8 cellular contexts compared by ENCODE assay signal in genomic region chr1:231918239-231919015, GRCh38.
A peak's percentile ranks its signal among the peaks of the same experiment; 100 is the strongest.
DNase-seq lines count a peak whose midpoint lies in the region; ATAC-seq, FAIRE-seq and TF ChIP-seq lines count a peak whose summit lies in the region.

No MANE protein-coding gene starts in this region.

- no peaks in the 10 kb centered on the region for H4K20me1 ChIP-seq in KMS-11 (ENCODE audit: insufficient read depth)

- intact Hi-C loops in pancreas (cut with DNase I), result no loop called here

- no peak for FAIRE-seq in pancreas (lab: Jason Lieb, UNC)

- peaks cover 77% of the 10 kb centered on the region for H3K4me1 Mint-ChIP-seq in activated naive CD8-positive, alpha-beta T cell treated with anti-CD3 and anti-CD28 coated beads, Interleukin-2, amount 50 U/mL, for 24 hours
- H3K4me1 Mint-ChIP-seq in neural crest cell, result peaks cover 42% of the 10 kb centered on the region

- peak overlapping the region; percentile 34; the same call in 1 of the 2 replicates for H3K4me2 ChIP-seq in KMS-11

- no peaks in the 10 kb centered on the region for H3K9me3 Mint-ChIP-seq in activated naive CD8-positive, alpha-beta T cell treated with anti-CD3 and anti-CD28 coated beads, Interleukin-2, amount 50 U/mL, for 24 hours
- no peaks in the 10 kb centered on the region for H3K9me3 Mint-ChIP-seq in neural crest cell

- H3K4me3 ChIP-seq in GM12865 (ENCODE audit: low read depth, low read length) (no peak overlapping the region), KMS-11 (IDR thresholded peaks at IDR 0.05; ENCODE audit: insufficient read depth, low read depth, low read length) (no peak overlapping the region), pancreas (no peak overlapping the region)

- no peak for ATAC-seq in activated naive CD8-positive, alpha-beta T cell treated with anti-CD3 and anti-CD28 coated beads, Interleukin-2, amount 50 U/mL, for 24 hours
- ATAC-seq in pancreas, result no peak
- ATAC-seq in GM19324 (IDR thresholded peaks at IDR 0.05; ENCODE audit: low FRiP score, unreplicated experiment), result no peak

- peak; percentile 41 for DNase-seq in GM12865 (ENCODE audit: low read depth)
- DNase-seq in activated naive CD8-positive, alpha-beta T cell treated with anti-CD3 and anti-CD28 coated beads, Interleukin-2, amount 50 U/mL, for 24 hours, result peak; percentile 22
- no peak for DNase-seq in neural crest cell (ENCODE audit: low read depth, low spot score)
- no peak for DNase-seq in NCI-H1436 (lab: John Stamatoyannopoulos, UW)
- DNase-seq in pancreas, result no peak
- no peak for DNase-seq in NCI-H146 treated with DMSO at 0.1 percent for 48 hours (lab: John Stamatoyannopoulos, UW; ENCODE audit: unreplicated experiment)

- H3K9me3 ChIP-seq in pancreas, result no peaks in the 10 kb centered on the region

- 60 to 73% methylated on average over 6 of the region's 6 CpGs for WGBS in pancreas, 2 donors

- H3K36me3 ChIP-seq in KMS-11 (ENCODE audit: insufficient read depth), result no peaks in the 10 kb centered on the region
- no peaks in the 10 kb centered on the region for H3K36me3 ChIP-seq in pancreas

- no peaks in the 10 kb centered on the region for H3K79me2 ChIP-seq in KMS-11 (ENCODE audit: insufficient read depth, low read depth)

- H3K27me3 Mint-ChIP-seq in activated naive CD8-positive, alpha-beta T cell treated with anti-CD3 and anti-CD28 coated beads, Interleukin-2, amount 50 U/mL, for 24 hours, result no peaks in the 10 kb centered on the region
- H3K27me3 Mint-ChIP-seq in neural crest cell (ENCODE audit: low read depth), result no peaks in the 10 kb centered on the region

- peak overlapping the region; percentile 42 for H3K4me3 Mint-ChIP-seq in activated naive CD8-positive, alpha-beta T cell treated with anti-CD3 and anti-CD28 coated beads, Interleukin-2, amount 50 U/mL, for 24 hours
- no peak overlapping the region for H3K4me3 Mint-ChIP-seq in neural crest cell

- no peak overlapping the region for H2AFZ ChIP-seq in KMS-11 (ENCODE audit: low read depth)

- no peak for TF ChIP-seq CTCF in GM12865 (IDR thresholded peaks at IDR 0.05; ENCODE audit: insufficient read depth, low read depth, low read length, missing control alignments)
- TF ChIP-seq CTCF in KMS-11 (conservative IDR thresholded peaks at IDR 0.05; ENCODE audit: low read depth, low read length), result no peak
- no peak for TF ChIP-seq CTCF in neural crest cell (conservative IDR thresholded peaks at IDR 0.05)
- no peak for TF ChIP-seq CTCF in pancreas (IDR thresholded peaks at IDR 0.05)

- no peaks in the 10 kb centered on the region for H3K36me3 Mint-ChIP-seq in activated naive CD8-positive, alpha-beta T cell treated with anti-CD3 and anti-CD28 coated beads, Interleukin-2, amount 50 U/mL, for 24 hours (ENCODE audit: low read depth)
- H3K36me3 Mint-ChIP-seq in neural crest cell (ENCODE audit: low read depth), result peaks cover 6% of the 10 kb centered on the region

- H3K9ac ChIP-seq in KMS-11, result no peak overlapping the region

- H3K27ac ChIP-seq in KMS-11 (no peak overlapping the region), pancreas (no peak overlapping the region)

- H3K27me3 ChIP-seq in KMS-11 (ENCODE audit: insufficient read depth, low read depth) (no peaks in the 10 kb centered on the region), pancreas (no peaks in the 10 kb centered on the region)

- H3K27ac Mint-ChIP-seq in activated naive CD8-positive, alpha-beta T cell treated with anti-CD3 and anti-CD28 coated beads, Interleukin-2, amount 50 U/mL, for 24 hours, result peak overlapping the region; percentile 36
- H3K27ac Mint-ChIP-seq in neural crest cell (ENCODE audit: unreplicated experiment), result peak overlapping the region; percentile 85

- peaks cover 20% of the 10 kb centered on the region for H3K4me1 ChIP-seq in KMS-11 (ENCODE audit: low read depth, poor library complexity, severe bottlenecking)
- H3K4me1 ChIP-seq in pancreas, result no peaks in the 10 kb centered on the region

Comparison
In these comparisons a context has a peak if more than half of its experiments do, and no peak if none do; other contexts are left out.
1. DNase-seq: peak in GM12865 (single experiment) and activated naive CD8-positive, alpha-beta T cell treated with anti-CD3 and anti-CD28 coated beads, Interleukin-2, amount 50 U/mL, for 24 hours (single experiment); none in neural crest cell (single experiment), NCI-H1436 (single experiment), pancreas (0 of 6) and NCI-H146 treated with DMSO at 0.1 percent for 48 hours (single experiment).